ENCODE assay signal across 18 cellular contexts in the genomic region with DNA sequence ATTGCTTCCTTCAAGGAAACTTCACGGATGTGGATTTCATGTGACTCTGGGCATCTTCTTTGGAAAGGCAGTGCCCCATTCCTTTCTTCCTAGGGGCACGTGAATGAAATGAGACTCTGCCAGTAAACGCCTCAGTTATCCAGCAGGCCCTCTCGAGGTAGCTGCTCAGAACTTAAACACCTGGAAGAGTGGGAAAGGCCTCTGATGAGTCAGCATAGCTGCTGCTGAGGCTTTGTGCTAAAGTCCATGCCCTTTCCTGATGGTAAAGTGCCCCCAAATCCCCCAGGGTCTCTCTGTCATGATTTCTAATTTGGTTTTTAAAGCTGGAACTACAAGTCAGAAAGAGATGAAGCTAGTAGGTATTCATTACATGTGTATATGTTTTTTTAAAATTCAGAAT. TPM values are rescaled to one million over a fixed set of nuclear protein-coding genes. Genes with fewer than 3 reads are reported as not detected.
A peak's percentile ranks its signal among the peaks of the same experiment; 100 is the strongest.
DNase-seq lines count a peak whose midpoint lies in the region; ATAC-seq, FAIRE-seq and TF ChIP-seq lines count a peak whose summit lies in the region.
"Had no signal": no experiment of that assay in that cellular context is flagged by ENCODE, and none has a peak within 500 bp of the region (broad histone marks: within the 10 kb centered on the region; RNA-seq: fewer than 3 reads in every experiment).

No MANE protein-coding gene starts in this region.

- no peak overlapping the region for H3K27ac Mint-ChIP-seq in activated CD4-positive, alpha-beta memory T cell treated with anti-CD3 and anti-CD28 coated beads, Interleukin-2, amount 10 ng/mL, durations not matched to agents 7 days and 5 days
- no peak overlapping the region for H3K27ac Mint-ChIP-seq in activated CD4-positive, alpha-beta memory T cell treated with anti-CD3 and anti-CD28 coated beads for 36 hours
- no peak overlapping the region for H3K27ac Mint-ChIP-seq in astrocyte (ENCODE audit: unreplicated experiment)

- intact Hi-C loops in activated CD4-positive, alpha-beta memory T cell treated with anti-CD3 and anti-CD28 coated beads for 36 hours (cut with micrococcal nuclease): no loop called here
- intact Hi-C loops in psoas muscle (cut with DNase I): loop anchor here in 1 of 2 donors (5.0 kb wide), 2 partner anchors 51 to 76 kb away; no protein-coding TSS in a partner anchor

- no peak for ATAC-seq in psoas muscle
- ATAC-seq: sciatic nerve had no signal

- no peak for TF ChIP-seq CTCF in astrocyte (IDR thresholded peaks at IDR 0.05; ENCODE audit: insufficient read depth, low read depth, low read length)
- TF ChIP-seq CTCF in psoas muscle (IDR thresholded peaks at IDR 0.05): no peak
- no peak for TF ChIP-seq CTCF in suprapubic skin (IDR thresholded peaks at IDR 0.05)

- H4K20me1 ChIP-seq in astrocyte (ENCODE audit: insufficient read depth, low read length): peaks cover 16% of the 10 kb centered on the region

- H3K79me2 ChIP-seq in astrocyte (ENCODE audit: insufficient read depth, low read length): peaks cover 5% of the 10 kb centered on the region

- H2AFZ ChIP-seq in astrocyte (ENCODE audit: low read depth, low read length): no peak overlapping the region
- H2AFZ ChIP-seq: GM23248 had no signal

- H3K4me1 ChIP-seq in astrocyte (ENCODE audit: insufficient read depth, low read length) (peaks cover 11% of the 10 kb centered on the region), psoas muscle (peaks cover 28% of the 10 kb centered on the region), suprapubic skin (peaks cover 34% of the 10 kb centered on the region)

- H3K4me2 ChIP-seq in astrocyte (ENCODE audit: low read length): no peak overlapping the region

- peak overlapping the region; percentile 94 for H3K4me3 Mint-ChIP-seq in activated CD4-positive, alpha-beta memory T cell treated with anti-CD3 and anti-CD28 coated beads, Interleukin-2, amount 10 ng/mL, durations not matched to agents 7 days and 5 days
- H3K4me3 Mint-ChIP-seq in activated CD4-positive, alpha-beta memory T cell treated with anti-CD3 and anti-CD28 coated beads for 36 hours: no peak overlapping the region
- peak overlapping the region; percentile 40 for H3K4me3 Mint-ChIP-seq in astrocyte (ENCODE audit: unreplicated experiment)

- H3K9me3 Mint-ChIP-seq in activated CD4-positive, alpha-beta memory T cell treated with anti-CD3 and anti-CD28 coated beads, Interleukin-2, amount 10 ng/mL, durations not matched to agents 7 days and 5 days: no peaks in the 10 kb centered on the region
- H3K9me3 Mint-ChIP-seq in activated CD4-positive, alpha-beta memory T cell treated with anti-CD3 and anti-CD28 coated beads for 36 hours: no peaks in the 10 kb centered on the region
- no peaks in the 10 kb centered on the region for H3K9me3 Mint-ChIP-seq in astrocyte (ENCODE audit: unreplicated experiment)

- H3K9ac ChIP-seq in astrocyte (ENCODE audit: low read length): no peak overlapping the region
- H3K9ac ChIP-seq: GM23248 had no signal

- CTCF ChIA-PET in activated CD4-positive, alpha-beta memory T cell treated with anti-CD3 and anti-CD28 coated beads, Interleukin-2, amount 10 ng/mL, durations not matched to agents 7 days and 5 days (lab: Charles Lee): interaction anchor here (0.6 to 1.7 kb wide), 7 partner anchors 14 to 170 kb away, joined by 3 to 6 read pairs (median 3); partner anchors contain the start of gene RAB1A
- CTCF ChIA-PET in activated CD4-positive, alpha-beta memory T cell treated with anti-CD3 and anti-CD28 coated beads for 36 hours (lab: Charles Lee): interaction anchor here (0.7 to 6.2 kb wide), 4 partner anchors 30 to 75 kb away, joined by 3 to 40 read pairs (median 3); no protein-coding TSS in a partner anchor

- no peak for DNase-seq in activated CD4-positive, alpha-beta memory T cell treated with anti-CD3 and anti-CD28 coated beads, Interleukin-2, amount 10 ng/mL, durations not matched to agents 7 days and 5 days
- no peak for DNase-seq in activated CD4-positive, alpha-beta memory T cell treated with anti-CD3 and anti-CD28 coated beads for 36 hours
- DNase-seq in astrocyte (ENCODE audit: low read depth): no peak
- DNase-seq in psoas muscle: no peak
- DNase-seq in suprapubic skin (ENCODE audit: low spot score in 2 of 2): no peak
- no peak for DNase-seq in H7
- no peak for DNase-seq in NCI-H1105 (lab: John Stamatoyannopoulos, UW)
- DNase-seq: activated CD4-positive, CD25-positive, alpha-beta regulatory T cell; activated naive CD4-positive, alpha-beta T cell treated with Interleukin-2 at 50 U/mL for 16 hours; GF-D8; GM23248; NCI-H1105 treated with DMSO at 0.1 percent for 48 hours; NCI-H2227 treated with DMSO at 0.1 percent for 48 hours; SHP77 had no signal

- peaks cover 6% of the 10 kb centered on the region for H3K27me3 ChIP-seq in astrocyte (ENCODE audit: insufficient read depth, low read length)
- no peaks in the 10 kb centered on the region for H3K27me3 ChIP-seq in psoas muscle (ENCODE audit: insufficient read depth in 3 of 3, low read length in 2 of 3)
- H3K27me3 ChIP-seq in suprapubic skin: no peaks in the 10 kb centered on the region
- peaks cover 34% of the 10 kb centered on the region for H3K27me3 ChIP-seq in H7 (ENCODE audit: control insufficient read depth, insufficient read depth, low read length)

- 28 to 73% (median 45%) methylated on average over 4 of the region's 4 CpGs for WGBS in psoas muscle, 3 donors
- 75% methylated on average over 4 of the region's 4 CpGs for WGBS in suprapubic skin

- no peaks in the 10 kb centered on the region for H3K9me3 ChIP-seq in KOPT-K1 (ENCODE audit: insufficient read depth, low read length, poor library complexity, severe bottlenecking)
- no peaks in the 10 kb centered on the region for H3K9me3 ChIP-seq in astrocyte (ENCODE audit: insufficient read depth, low read depth, low read length)
- H3K9me3 ChIP-seq in psoas muscle: no peaks in the 10 kb centered on the region
- no peaks in the 10 kb centered on the region for H3K9me3 ChIP-seq in suprapubic skin

- no peak overlapping the region for H3K4me3 ChIP-seq in astrocyte (ENCODE audit: insufficient read depth, low read depth, low read length)
- peak overlapping the region; percentile 98 for H3K4me3 ChIP-seq in psoas muscle
- no peak overlapping the region for H3K4me3 ChIP-seq in suprapubic skin
- H3K4me3 ChIP-seq in H7 (ENCODE audit: insufficient read depth, low read depth, low read length): no peak overlapping the region
- H3K4me3 ChIP-seq: coronary artery, GM23248 had no signal

- POLR2A ChIA-PET in activated CD4-positive, alpha-beta memory T cell treated with anti-CD3 and anti-CD28 coated beads, Interleukin-2, amount 10 ng/mL, durations not matched to agents 7 days and 5 days (lab: Charles Lee): interaction anchor here (0.6 to 1.8 kb wide), 5 partner anchors 45 to 75 kb away, joined by 3 to 5 read pairs (median 3); no protein-coding TSS in a partner anchor
- POLR2A ChIA-PET in activated CD4-positive, alpha-beta memory T cell treated with anti-CD3 and anti-CD28 coated beads for 36 hours (lab: Charles Lee): interaction anchor here (1.1 kb wide), 1 partner anchor 12 kb away, joined by 4 read pairs; no protein-coding TSS in a partner anchor

- H3K27ac ChIP-seq in KOPT-K1 (ENCODE audit: low read depth, low read length, poor library complexity, severe bottlenecking) (peak overlapping the region; percentile 17), astrocyte (ENCODE audit: low read depth, low read length) (no peak overlapping the region), psoas muscle (peak overlapping the region; percentile 53), suprapubic skin (no peak overlapping the region)
- H3K27ac ChIP-seq: coronary artery, epithelial cell of prostate, GM23248 had no signal

- peaks cover 63% of the 10 kb centered on the region for H3K36me3 Mint-ChIP-seq in activated CD4-positive, alpha-beta memory T cell treated with anti-CD3 and anti-CD28 coated beads, Interleukin-2, amount 10 ng/mL, durations not matched to agents 7 days and 5 days (ENCODE audit: low read depth)
- H3K36me3 Mint-ChIP-seq in activated CD4-positive, alpha-beta memory T cell treated with anti-CD3 and anti-CD28 coated beads for 36 hours: peaks cover 17% of the 10 kb centered on the region
- peaks cover 19% of the 10 kb centered on the region for H3K36me3 Mint-ChIP-seq in astrocyte (ENCODE audit: low read depth, unreplicated experiment)

- H3K36me3 ChIP-seq in KOPT-K1 (ENCODE audit: insufficient read depth, low read length) (peaks cover 52% of the 10 kb centered on the region), astrocyte (ENCODE audit: insufficient read depth, low read length) (no peaks in the 10 kb centered on the region), psoas muscle (ENCODE audit: insufficient read depth in 1 of 2, low read depth in 1 of 2) (peaks cover 0 to 6% of the 10 kb centered on the region in 2 donors), suprapubic skin (no peaks in the 10 kb centered on the region), H7 (replicated peaks; ENCODE audit: control insufficient read depth, insufficient read depth, low read length) (no peaks in the 10 kb centered on the region)

- FAIRE-seq in astrocyte (lab: Jason Lieb, UNC): no peak

- peaks cover 59% of the 10 kb centered on the region for H3K4me1 Mint-ChIP-seq in activated CD4-positive, alpha-beta memory T cell treated with anti-CD3 and anti-CD28 coated beads, Interleukin-2, amount 10 ng/mL, durations not matched to agents 7 days and 5 days
- H3K4me1 Mint-ChIP-seq in activated CD4-positive, alpha-beta memory T cell treated with anti-CD3 and anti-CD28 coated beads for 36 hours (ENCODE audit: low read depth): peaks cover 28% of the 10 kb centered on the region
- H3K4me1 Mint-ChIP-seq in astrocyte (ENCODE audit: low read depth, unreplicated experiment): peaks cover 23% of the 10 kb centered on the region

- no peak for TF ChIP-seq EP300 in suprapubic skin (IDR thresholded peaks at IDR 0.05)

- no peak for TF ChIP-seq POLR2A in suprapubic skin (IDR thresholded peaks at IDR 0.05)

- no peaks in the 10 kb centered on the region for H3K27me3 Mint-ChIP-seq in activated CD4-positive, alpha-beta memory T cell treated with anti-CD3 and anti-CD28 coated beads, Interleukin-2, amount 10 ng/mL, durations not matched to agents 7 days and 5 days
- H3K27me3 Mint-ChIP-seq in activated CD4-positive, alpha-beta memory T cell treated with anti-CD3 and anti-CD28 coated beads for 36 hours: no peaks in the 10 kb centered on the region
- H3K27me3 Mint-ChIP-seq in astrocyte (ENCODE audit: low read depth, unreplicated experiment): peaks cover 9% of the 10 kb centered on the region

RNA-seq across cellular contexts. Expression of gene SLC1A4, which starts 3.8 kb away (rescaled TPM):
- 10 to 100 TPM; 75.1 to 79.7 TPM for total RNA-seq in activated CD4-positive, alpha-beta memory T cell treated with anti-CD3 and anti-CD28 coated beads, Interleukin-2, amount 10 ng/mL, durations not matched to agents 7 days and 5 days
- 10 to 100 TPM; 15.9 TPM for total RNA-seq in activated CD4-positive, alpha-beta memory T cell treated with anti-CD3 and anti-CD28 coated beads for 36 hours
- total RNA-seq in astrocyte: 45.9 and 48.9 TPM in 2 replicates
- total RNA-seq in psoas muscle: 10 to 100 TPM; 13.9 to 50.3 (median 20.2) TPM
- polyA plus RNA-seq in psoas muscle: 10 to 100 TPM in 1 of 3 donors, 1 to 10 TPM in 2; 3.4 to 12.7 (median 9.6) TPM
- total RNA-seq in suprapubic skin: 10 to 100 TPM; 12.9 to 39.5 (median 29.0) TPM
- 0.85 and 2.5 TPM in 2 replicates for total RNA-seq in H7 (2014; rRNA removed; shearing (Covaris generic))

Comparison
In these comparisons a context has a peak if more than half of its experiments do, and no peak if none do; other contexts are left out.
1. H3K27ac ChIP-seq: peak in KOPT-K1 (single experiment) and psoas muscle (single experiment); none in astrocyte (single experiment) and suprapubic skin (single experiment).